In the genomic region with DNA sequence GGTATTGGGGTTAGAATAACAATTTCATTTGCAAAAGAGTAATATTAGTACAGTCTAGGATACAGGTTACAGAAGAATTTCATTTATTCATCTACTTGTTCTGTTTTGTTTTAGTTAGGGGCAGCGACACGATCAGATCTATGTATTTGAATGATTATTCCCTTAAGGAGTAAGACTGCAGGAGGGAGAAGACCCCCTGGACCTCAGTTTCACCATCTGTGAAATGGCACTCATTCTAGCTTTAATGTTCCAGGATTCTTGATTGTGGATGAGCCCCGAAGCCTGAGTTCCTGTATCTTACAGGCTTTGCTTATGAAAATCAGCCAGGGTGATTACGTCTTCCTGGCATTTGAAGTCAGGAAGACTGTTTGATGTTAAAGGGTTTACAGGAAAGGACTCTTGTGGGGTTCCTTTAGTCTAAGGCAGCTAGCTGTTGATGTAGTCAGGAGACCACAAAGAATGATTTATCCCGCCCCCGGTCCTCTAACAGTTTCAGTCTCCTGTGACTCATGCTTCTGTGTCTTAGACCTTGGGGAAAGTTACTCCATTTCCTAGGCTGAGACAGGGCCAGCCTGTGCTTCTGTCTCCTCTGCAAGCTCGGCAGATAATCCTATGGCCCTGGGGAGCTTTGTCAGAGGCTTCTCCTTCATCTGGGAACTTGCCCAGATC, we compare ENCODE assay signal across 8 cellular contexts. TPM values are rescaled to one million over a fixed set of nuclear protein-coding genes. Genes with fewer than 3 reads are reported as not detected.
A peak's percentile ranks its signal among the peaks of the same experiment; 100 is the strongest.
DNase-seq lines count a peak whose midpoint lies in the region; FAIRE-seq and TF ChIP-seq lines count a peak whose summit lies in the region.

No MANE protein-coding gene starts in this region.

- WGBS in GM23248 (ENCODE audit: low coverage in 1 of 2, low lambda C conversion rate in 2 of 2, missing lambda C conversion rate in 2 of 2), 2 experiments: 26 to 28% methylated on average over 7 of the region's 7 CpGs
- 84% methylated on average over 7 of the region's 7 CpGs; no CpG with 5 or more reads in 1 of the 2 experiments for WGBS in H1 (ENCODE audit: extremely low coverage in 1 of 2, insufficient coverage in 1 of 2, insufficient read length in 1 of 2, insufficient replicate concordance in 2 of 2, low coverage in 1 of 2, low lambda C conversion rate in 2 of 2, missing lambda C conversion rate in 1 of 2), 2 experiments

- TF ChIP-seq RAD21 in H1 (IDR thresholded peaks at IDR 0.05 in 1 of 2, conservative IDR thresholded peaks at IDR 0.05 in 1 of 2; ENCODE audit: low read depth in 2 of 2, low read length in 2 of 2): no peak

- H3K4me2 ChIP-seq in GM23248 (ENCODE audit: unreplicated experiment) (peak overlapping the region; percentile 67), H1 (ENCODE audit: insufficient read depth in 1 of 2, low read depth in 2 of 2, low read length in 2 of 2) (no peak overlapping the region)

- H3K27ac ChIP-seq in GM23248 (peak overlapping the region; percentile 82), H1 (ENCODE audit: low read depth, low read length) (no peak overlapping the region), neutrophil (peak overlapping the region; percentile 61)

- no peak overlapping the region for H3K23ac ChIP-seq in H1 (ENCODE audit: insufficient read length)

- TF ChIP-seq CTCF in H1 (IDR thresholded peaks at IDR 0.05; ENCODE audit: control extremely low read depth in 1 of 3, insufficient read depth in 1 of 3, low read depth in 1 of 3, low read length in 3 of 3) (no peak), neutrophil (IDR thresholded peaks at IDR 0.05) (no peak)

- DNase-seq in ELF-1 (ENCODE audit: low read depth, low spot score) (peak; percentile 64), GM23248 (peak; percentile 100), Kasumi-1 (lab: John Stamatoyannopoulos, UW) (peak; percentile 98 to 99), H1 (ENCODE audit: low read depth in 1 of 2, low spot score in 2 of 2) (no peak), ureter (ENCODE audit: low spot score) (peak; percentile 57), DMS79 treated with DMSO at 0.1 percent for 48 hours (lab: John Stamatoyannopoulos, UW) (no peak)
- peak; percentile 50 for DNase-seq in activated CD4-positive, alpha-beta T cell treated with anti-CD3 and anti-CD28 coated beads, Interleukin-2, amount 50 U/mL, for 1 hour

- H3K79me1 ChIP-seq in H1 (ENCODE audit: low read depth, low read length): no peaks in the 10 kb centered on the region

- peaks cover 68% of the 10 kb centered on the region for H3F3A ChIP-seq in GM23248 (ENCODE audit: insufficient read depth)

- H2AK5ac ChIP-seq in H1 (ENCODE audit: low read depth, low read length): no peak overlapping the region

- no peak overlapping the region for H2BK20ac ChIP-seq in H1 (ENCODE audit: low read length)

- H3K36me3 ChIP-seq in GM23248 (ENCODE audit: low read depth) (no peaks in the 10 kb centered on the region), H1 (ENCODE audit: control insufficient read depth in 2 of 4, insufficient read depth in 4 of 4, low read length in 3 of 4) (no peaks in the 10 kb centered on the region), neutrophil (peaks cover under 1% of the 10 kb centered on the region)

- H3K14ac ChIP-seq in H1 (ENCODE audit: insufficient read length): no peak overlapping the region

- no peaks in the 10 kb centered on the region for H3K9me3 ChIP-seq in GM23248 (ENCODE audit: low read depth)
- no peaks in the 10 kb centered on the region; a peak in 2 of 4 replicates for H3K9me3 ChIP-seq in H1 (ENCODE audit: insufficient read depth in 2 of 2, low read depth in 1 of 2, low read length in 1 of 2)
- H3K9me3 ChIP-seq in neutrophil: no peaks in the 10 kb centered on the region

- H3K9ac ChIP-seq in GM23248: peak overlapping the region; percentile 60
- no peak overlapping the region for H3K9ac ChIP-seq in H1 (replicated peaks in 1 of 4; ENCODE audit: extremely low read depth in 1 of 4, low read depth in 3 of 4, low read length in 3 of 4)

- CTCF ChIA-PET in H1 (lab: Charles Lee; ENCODE audit: partially characterized antibody): interaction anchor here (0.8 to 4.7 kb wide), 8 partner anchors 9 to 230 kb away, joined by 3 to 32 read pairs (median 3); a partner anchor contains a TSS

- no peak overlapping the region for H2BK120ac ChIP-seq in H1 (replicated peaks; ENCODE audit: low read depth, low read length)

- in situ Hi-C loops in GM23248 (cut with MboI): no loop called here

- H4K20me1 ChIP-seq in GM23248 (ENCODE audit: insufficient read depth) (no peaks in the 10 kb centered on the region), H1 (replicated peaks in 1 of 2; ENCODE audit: control insufficient read depth in 1 of 2, insufficient read depth in 2 of 2, low read length in 2 of 2) (no peaks in the 10 kb centered on the region)

- peaks cover 40% of the 10 kb centered on the region for H3K4me1 ChIP-seq in GM23248 (ENCODE audit: insufficient read depth)
- 0 out of 7 replicates have a peak, but pooled peaks cover 0 to 5% (median 0%) of the 10 kb centered on the region in 4 experiments for H3K4me1 ChIP-seq in H1 (replicated peaks in 1 of 4; ENCODE audit: control insufficient read depth in 3 of 4, insufficient read depth in 4 of 4, low read length in 3 of 4)
- H3K4me1 ChIP-seq in neutrophil (ENCODE audit: control insufficient read depth in 1 of 2, insufficient read depth in 1 of 2, low read depth in 1 of 2, low read length in 1 of 2): peaks cover 42 to 44% of the 10 kb centered on the region in 2 experiments

- FAIRE-seq in H1 (lab: Jason Lieb, UNC): no peak

- no peaks in the 10 kb centered on the region for H3K27me3 ChIP-seq in GM23248 (replicated peaks; ENCODE audit: insufficient read depth)
- no peaks in the 10 kb centered on the region for H3K27me3 ChIP-seq in H1 (replicated peaks in 1 of 4; ENCODE audit: control insufficient read depth in 3 of 4, extremely low read depth in 1 of 4, insufficient read depth in 3 of 4, low read length in 3 of 4)
- no peaks in the 10 kb centered on the region for H3K27me3 ChIP-seq in neutrophil

- no peak overlapping the region for H4K8ac ChIP-seq in H1 (ENCODE audit: extremely low read depth, insufficient read depth, low read length)

- H3K4me3 ChIP-seq in GM23248: peak overlapping the region; percentile 47
- H3K4me3 ChIP-seq in H1 (ENCODE audit: extremely low read depth in 1 of 4, insufficient read depth in 2 of 4, low read depth in 3 of 4, low read length in 4 of 4): no peak overlapping the region
- no peak overlapping the region for H3K4me3 ChIP-seq in neutrophil (ENCODE audit: low read depth in 1 of 2, low read length in 1 of 2)

- no peak overlapping the region for H4K5ac ChIP-seq in H1 (ENCODE audit: insufficient read length, low read depth, low read length)

- no peak overlapping the region for H2BK15ac ChIP-seq in H1 (ENCODE audit: low read length)

- POLR2A ChIA-PET in H1 (lab: Charles Lee; ENCODE audit: partially characterized antibody): interaction anchor here (0.9 to 2.0 kb wide), 2 partner anchors 10 to 12 kb away, joined by 3 to 7 read pairs; a partner anchor contains a TSS

- no peak overlapping the region for H3K18ac ChIP-seq in H1 (ENCODE audit: extremely low read depth, low read length)

- no peak overlapping the region for H4K91ac ChIP-seq in H1 (replicated peaks; ENCODE audit: insufficient read length, low read length)

- no peak overlapping the region for H3K56ac ChIP-seq in H1 (replicated peaks; ENCODE audit: insufficient read length, low read depth, low read length)

- H2AFZ ChIP-seq in GM23248: no peak overlapping the region
- no peak overlapping the region for H2AFZ ChIP-seq in H1 (ENCODE audit: low read length)

- TF ChIP-seq POLR2A in H1 (IDR thresholded peaks at IDR 0.05; ENCODE audit: control extremely low read depth in 1 of 2, low read depth in 2 of 2, low read length in 2 of 2): no peak

- H3K4ac ChIP-seq in H1 (replicated peaks; ENCODE audit: insufficient read length, low read depth, low read length): no peak overlapping the region

- H3K79me2 ChIP-seq in GM23248 (ENCODE audit: insufficient read depth): peaks cover 96% of the 10 kb centered on the region
- 0 out of 4 replicates have a peak, but pooled peaks cover 0 to 4% of the 10 kb centered on the region in 2 experiments for H3K79me2 ChIP-seq in H1 (ENCODE audit: control insufficient read depth in 1 of 2, insufficient read depth in 2 of 2, low read length in 2 of 2)

- no peak overlapping the region for H2BK12ac ChIP-seq in H1 (ENCODE audit: low read depth, low read length)

- H3K9me2 ChIP-seq in GM23248 (ENCODE audit: insufficient read depth): no peaks in the 10 kb centered on the region

- H2BK5ac ChIP-seq in H1 (ENCODE audit: low read depth, low read length): no peak overlapping the region

- no peak for TF ChIP-seq EP300 in H1 (IDR thresholded peaks at IDR 0.05; ENCODE audit: borderline replicate concordance in 1 of 2, low read depth in 2 of 2, low read length in 2 of 2)

- H3K23me2 ChIP-seq in H1 (ENCODE audit: low read depth, low read length): no peaks in the 10 kb centered on the region; the same call in 1 of the 2 replicates

RNA-seq across cellular contexts. Expression of a gene that starts 11.5 kb away (rescaled TPM):
- total RNA-seq in GM23248 (2014; rRNA removed; shearing (Covaris generic)): 64.9 and 88.3 TPM in 2 replicates
- polyA plus RNA-seq in GM23248 (2016; fragmentation: Nextera tagmentation; extraction: Ambion mirVana): 72.2 and 73.8 TPM in 2 replicates
- 10.4 and 13.2 TPM in 2 replicates for total RNA-seq in H1 (2021; fragmentation: NEBNext Ultra II Directional; extraction: Animal tissue kit (Norgen Biotek cat#: 25700))
- 15.7 and 16.4 TPM in 2 replicates for polyA plus RNA-seq in H1 (2011; rRNA removed)
- 13.1 TPM for polyA plus RNA-seq in H1 (2011; cell fraction: cytosol; rRNA removed)
- polyA plus RNA-seq in H1 (2011; cell fraction: nucleus; rRNA removed): 10.0 TPM
- polyA plus RNA-seq in H1 (2012, experiment 1 of 2): 9.6 to 14.6 TPM (median 10.6 TPM) in 4 replicates
- 16.3 TPM for polyA plus RNA-seq in H1 (2012, experiment 2 of 2)
- polyA plus RNA-seq in H1 (2013, experiment 1 of 2): 6.2 TPM
- polyA plus RNA-seq in H1 (2013, experiment 2 of 2): 5.9 TPM
- 9.1 and 11.0 TPM in 2 replicates for polyA minus RNA-seq in H1 (2011; rRNA and poly(A)+ RNA removed)
- 6.7 TPM for polyA minus RNA-seq in H1 (2011; cell fraction: cytosol; rRNA and poly(A)+ RNA removed)
- polyA minus RNA-seq in H1 (2011; cell fraction: nucleus; rRNA and poly(A)+ RNA removed): 4.5 TPM
- 23.1 TPM for total RNA-seq in ureter

RNA-seq across cellular contexts. Expression of a gene that starts 31.3 kb away (rescaled TPM):
- 46.9 and 47.1 TPM in 2 replicates for total RNA-seq in GM23248 (2014; rRNA removed; shearing (Covaris generic))
- 30.1 and 34.5 TPM in 2 replicates for polyA plus RNA-seq in GM23248 (2016; fragmentation: Nextera tagmentation; extraction: Ambion mirVana)
- total RNA-seq in H1 (2021; fragmentation: NEBNext Ultra II Directional; extraction: Animal tissue kit (Norgen Biotek cat#: 25700)): 42.5 and 42.7 TPM in 2 replicates
- 17.3 and 20.5 TPM in 2 replicates for polyA plus RNA-seq in H1 (2011; rRNA removed)
- polyA plus RNA-seq in H1 (2011; cell fraction: cytosol; rRNA removed): 23.6 TPM
- polyA plus RNA-seq in H1 (2011; cell fraction: nucleus; rRNA removed): 29.6 TPM
- 21.9 to 28.9 TPM (median 24.5 TPM) in 4 replicates for polyA plus RNA-seq in H1 (2012, experiment 1 of 2)
- 3.3 TPM for polyA plus RNA-seq in H1 (2012, experiment 2 of 2)
- polyA plus RNA-seq in H1 (2013, experiment 1 of 2): 20.1 TPM
- polyA plus RNA-seq in H1 (2013, experiment 2 of 2): 18.7 TPM
- polyA minus RNA-seq in H1 (2011; rRNA and poly(A)+ RNA removed): 40.6 and 56.0 TPM in 2 replicates
- 26.1 TPM for polyA minus RNA-seq in H1 (2011; cell fraction: cytosol; rRNA and poly(A)+ RNA removed)
- 52.2 TPM for polyA minus RNA-seq in H1 (2011; cell fraction: nucleus; rRNA and poly(A)+ RNA removed)
- total RNA-seq in ureter: 93.0 TPM

RNA-seq across cellular contexts. Expression of a gene that starts 56.2 kb away (rescaled TPM):
- total RNA-seq in GM23248 (2014; rRNA removed; shearing (Covaris generic)): not detected in 2 replicates
- polyA plus RNA-seq in GM23248 (2016; fragmentation: Nextera tagmentation; extraction: Ambion mirVana) (not detected in 2 replicates), H1 (2011; rRNA removed) (0.11 TPM in 2 replicates)
- not detected in 2 replicates for total RNA-seq in H1 (2021; fragmentation: NEBNext Ultra II Directional; extraction: Animal tissue kit (Norgen Biotek cat#: 25700))
- 0.19 TPM for polyA plus RNA-seq in H1 (2011; cell fraction: cytosol; rRNA removed)
- polyA plus RNA-seq in H1 (2011; cell fraction: nucleus; rRNA removed): 0.27 TPM
- polyA plus RNA-seq in H1 (2012, experiment 1 of 2): 0.11 TPM in 1 of 4 replicates, not detected in the others
- polyA plus RNA-seq in H1 (2012, experiment 2 of 2): not detected
- not detected for polyA plus RNA-seq in H1 (2013, experiment 1 of 2)
- polyA plus RNA-seq in H1 (2013, experiment 2 of 2): not detected
- 0.32 and 0.39 TPM in 2 replicates for polyA minus RNA-seq in H1 (2011; rRNA and poly(A)+ RNA removed)
- polyA minus RNA-seq in H1 (2011; cell fraction: cytosol; rRNA and poly(A)+ RNA removed): not detected
- 1.4 TPM for polyA minus RNA-seq in H1 (2011; cell fraction: nucleus; rRNA and poly(A)+ RNA removed)
- total RNA-seq in ureter: 1.2 TPM

Comparison
In these comparisons a context has a peak if more than half of its experiments do, and no peak if none do; other contexts are left out.
1. DNase-seq: peak in ELF-1 (single experiment), GM23248 (single experiment), Kasumi-1 (2 of 2), activated CD4-positive, alpha-beta T cell treated with anti-CD3 and anti-CD28 coated beads, Interleukin-2, amount 50 U/mL, for 1 hour (single experiment) and ureter (single experiment); none in H1 (0 of 2) and DMS79 treated with DMSO at 0.1 percent for 48 hours (single experiment).